In the genomic region with DNA sequence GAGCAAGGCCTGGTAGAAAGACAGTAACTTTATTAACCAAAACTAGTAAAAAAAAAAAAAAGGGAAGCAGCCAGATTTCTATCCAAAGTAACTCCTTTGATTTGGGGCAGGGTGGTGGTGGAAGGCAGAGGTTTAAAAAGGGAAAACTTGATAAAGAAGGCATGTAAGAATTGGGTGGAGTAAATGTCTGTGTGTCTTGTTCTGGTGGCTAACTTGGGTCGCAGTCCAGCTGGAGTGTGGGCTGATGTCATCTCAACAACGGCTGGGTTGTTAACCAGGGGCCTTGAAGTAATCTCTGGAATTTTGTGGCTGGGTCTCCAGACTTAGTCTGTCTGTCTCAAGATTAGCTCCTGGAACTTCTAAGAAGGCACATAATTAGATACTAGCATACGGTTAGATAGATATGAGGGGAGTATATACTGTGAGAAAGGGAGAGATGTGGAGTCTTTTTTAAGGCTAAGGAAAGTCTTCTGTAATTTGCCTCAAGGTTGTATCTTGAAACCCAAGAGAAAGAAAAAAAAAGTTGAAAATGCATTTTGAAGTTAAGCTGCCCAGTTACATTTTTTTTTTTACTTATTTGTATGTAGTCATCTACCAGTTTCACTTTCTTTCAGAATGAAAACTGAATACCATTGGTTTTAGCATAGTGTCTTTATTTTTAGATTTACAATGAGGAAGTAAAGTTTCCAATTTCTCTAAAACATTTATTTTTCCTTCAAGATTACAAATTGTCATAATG, we compare ENCODE assay signal across 8 cellular contexts. TPM values are rescaled to one million over a fixed set of nuclear protein-coding genes. Genes with fewer than 3 reads are reported as not detected.
A peak's percentile ranks its signal among the peaks of the same experiment; 100 is the strongest.
DNase-seq lines count a peak whose midpoint lies in the region; ATAC-seq and TF ChIP-seq lines count a peak whose summit lies in the region.

No MANE protein-coding gene starts in this region.

- ATAC-seq in activated T-cell treated with anti-CD3 and anti-CD28 coated beads, Interleukin-2, amount 50 U/mL, for 72 hours (replicated peaks in 1 of 2), result no peak
- ATAC-seq in HG02973 (IDR thresholded peaks at IDR 0.05; ENCODE audit: unreplicated experiment), result peak; percentile 84

- H3K9me3 Mint-ChIP-seq in activated T-cell treated with anti-CD3 and anti-CD28 coated beads, Interleukin-2, amount 50 U/mL, for 72 hours, result no peaks in the 10 kb centered on the region

- no peak for DNase-seq in activated T-cell treated with anti-CD3 and anti-CD28 coated beads, Interleukin-2, amount 50 U/mL, for 72 hours
- no peak for DNase-seq in activated T-cell treated with anti-CD3 and anti-CD28 coated beads, Interleukin-2, amount 50 U/mL, for 1 hour
- DNase-seq in COLO668 (lab: John Stamatoyannopoulos, UW; ENCODE audit: unreplicated experiment) (no peak), NCI-H2029 treated with DMSO at 0.1 percent for 48 hours (lab: John Stamatoyannopoulos, UW) (no peak)
- DNase-seq in NK-92 treated with Interleukin-12 subunit alpha and Interleukin-12 subunit beta, amount 100 ng/mL, for 24 hours (lab: John Stamatoyannopoulos, UW), result no peak

- no peaks in the 10 kb centered on the region for H4K20me1 ChIP-seq in SU-DHL-6 (ENCODE audit: low read depth, low read length)

- H3F3A ChIP-seq in SU-DHL-6 (ENCODE audit: insufficient read depth), result no peaks in the 10 kb centered on the region

- H3K36me3 ChIP-seq in SU-DHL-6 (ENCODE audit: low read length), result no peaks in the 10 kb centered on the region
- H3K36me3 ChIP-seq in muscle layer of duodenum (ENCODE audit: control insufficient read depth in 1 of 2, insufficient read depth in 2 of 2, low read length in 2 of 2), result peaks cover 0 to 3% of the 10 kb centered on the region in 2 donors

- peak overlapping the region; percentile 53 for H3K4me2 ChIP-seq in SU-DHL-6 (ENCODE audit: low read depth, low read length, poor library complexity, severe bottlenecking)

- peak overlapping the region in 1 of 2 donors; percentile 1 for H3K4me3 Mint-ChIP-seq in activated T-cell treated with anti-CD3 and anti-CD28 coated beads, Interleukin-2, amount 50 U/mL, for 72 hours

- peaks cover 0 to 4% of the 10 kb centered on the region in 2 donors for H3K36me3 Mint-ChIP-seq in activated T-cell treated with anti-CD3 and anti-CD28 coated beads, Interleukin-2, amount 50 U/mL, for 72 hours (ENCODE audit: insufficient read depth in 2 of 2)

- H3K9ac ChIP-seq in SU-DHL-6 (ENCODE audit: low read length), result no peak overlapping the region

- H3K27me3 ChIP-seq in SU-DHL-6 (ENCODE audit: low read length), result no peaks in the 10 kb centered on the region
- H3K27me3 ChIP-seq in muscle layer of duodenum (ENCODE audit: low read depth, low read length), result no peaks in the 10 kb centered on the region

- H3K27ac ChIP-seq in SU-DHL-6 (ENCODE audit: low read depth, low read length) (no peak overlapping the region), muscle layer of duodenum (ENCODE audit: low read length) (peak overlapping the region; percentile 45)

- H3K27ac Mint-ChIP-seq in activated T-cell treated with anti-CD3 and anti-CD28 coated beads, Interleukin-2, amount 50 U/mL, for 72 hours, result peak overlapping the region; percentile 60

- H3K9me2 ChIP-seq in SU-DHL-6 (replicated peaks; ENCODE audit: insufficient read depth, low read length), result no peaks in the 10 kb centered on the region

- H3K4me1 ChIP-seq in muscle layer of duodenum (ENCODE audit: control insufficient read depth in 1 of 2, insufficient read depth in 2 of 2, low read length in 2 of 2), result no peaks in the 10 kb centered on the region

- TF ChIP-seq CTCF in SU-DHL-6 (IDR thresholded peaks at IDR 0.05; ENCODE audit: insufficient read depth, low read length, poor library complexity, severe bottlenecking), result no peak

- H3K9me3 ChIP-seq in SU-DHL-6 (ENCODE audit: insufficient read depth, low read length) (no peaks in the 10 kb centered on the region), muscle layer of duodenum (ENCODE audit: control insufficient read depth in 1 of 2, low read length in 2 of 2) (no peaks in the 10 kb centered on the region)

- no peak overlapping the region for H3K4me3 ChIP-seq in SU-DHL-6 (ENCODE audit: insufficient read depth, low read length, poor library complexity, severe bottlenecking)
- H3K4me3 ChIP-seq in muscle layer of duodenum (ENCODE audit: low read depth in 1 of 2, low read length in 2 of 2), result no peak overlapping the region

- H3K4me1 Mint-ChIP-seq in activated T-cell treated with anti-CD3 and anti-CD28 coated beads, Interleukin-2, amount 50 U/mL, for 72 hours (ENCODE audit: low read depth), result peaks cover 13% of the 10 kb centered on the region

- H3K27me3 Mint-ChIP-seq in activated T-cell treated with anti-CD3 and anti-CD28 coated beads, Interleukin-2, amount 50 U/mL, for 72 hours (ENCODE audit: low read depth), result no peaks in the 10 kb centered on the region

- H3K79me2 ChIP-seq in SU-DHL-6 (ENCODE audit: insufficient read depth, low read length), result no peaks in the 10 kb centered on the region

- H2AFZ ChIP-seq in SU-DHL-6 (ENCODE audit: low read depth, low read length, severe bottlenecking), result peak overlapping the region; percentile 68

RNA-seq across cellular contexts. Expression of gene MTHFD2L, which starts 48.3 kb away (rescaled TPM):
- 1 to 10 TPM; 7.6 to 9.7 TPM for total RNA-seq in activated T-cell treated with anti-CD3 and anti-CD28 coated beads, Interleukin-2, amount 50 U/mL, for 72 hours
